Comparison of ENCODE assay signal across 1 cellular context in genomic region chr11:47305734-47306483, GRCh38.
TF ChIP-seq lines count a peak whose summit lies in the region.

No MANE protein-coding gene starts in this region.

TF ChIP-seq in IMR-90, 13 proteins besides CTCF, POLR2A, EP300 and RAD21:
- TF ChIP-seq RFX5 (IDR thresholded peaks at IDR 0.05; ENCODE audit: low read depth, low read length) (no peak), RCOR1 (IDR thresholded peaks at IDR 0.05; ENCODE audit: insufficient replicate concordance, low read length) (no peak), NFE2L2 (IDR thresholded peaks at IDR 0.05; ENCODE audit: low read depth, low read length) (no peak), FOS (IDR thresholded peaks at IDR 0.05; ENCODE audit: low read depth, low read length) (no peak), MAZ (IDR thresholded peaks at IDR 0.05; ENCODE audit: borderline replicate concordance, low read depth, low read length) (no peak), MAFK (IDR thresholded peaks at IDR 0.05; ENCODE audit: low read depth, low read length) (no peak), CHD1 (IDR thresholded peaks at IDR 0.05; ENCODE audit: low read depth, low read length) (no peak), CEBPB (IDR thresholded peaks at IDR 0.05; ENCODE audit: low read depth, low read length) (no peak), BHLHE40 (IDR thresholded peaks at IDR 0.05; ENCODE audit: low read depth, low read length) (no peak), MXI1 (IDR thresholded peaks at IDR 0.05; ENCODE audit: borderline replicate concordance, low read depth, low read length) (no peak), SMC3 (IDR thresholded peaks at IDR 0.05; ENCODE audit: low read depth, low read length) (no peak)
- TF ChIP-seq, protein P1, sequence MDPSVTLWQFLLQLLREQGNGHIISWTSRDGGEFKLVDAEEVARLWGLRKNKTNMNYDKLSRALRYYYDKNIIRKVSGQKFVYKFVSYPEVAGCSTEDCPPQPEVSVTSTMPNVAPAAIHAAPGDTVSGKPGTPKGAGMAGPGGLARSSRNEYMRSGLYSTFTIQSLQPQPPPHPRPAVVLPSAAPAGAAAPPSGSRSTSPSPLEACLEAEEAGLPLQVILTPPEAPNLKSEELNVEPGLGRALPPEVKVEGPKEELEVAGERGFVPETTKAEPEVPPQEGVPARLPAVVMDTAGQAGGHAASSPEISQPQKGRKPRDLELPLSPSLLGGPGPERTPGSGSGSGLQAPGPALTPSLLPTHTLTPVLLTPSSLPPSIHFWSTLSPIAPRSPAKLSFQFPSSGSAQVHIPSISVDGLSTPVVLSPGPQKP (IDR thresholded peaks at IDR 0.05; ENCODE audit: borderline replicate concordance, low read depth, low read length): no peak
- TF ChIP-seq, protein P2, sequence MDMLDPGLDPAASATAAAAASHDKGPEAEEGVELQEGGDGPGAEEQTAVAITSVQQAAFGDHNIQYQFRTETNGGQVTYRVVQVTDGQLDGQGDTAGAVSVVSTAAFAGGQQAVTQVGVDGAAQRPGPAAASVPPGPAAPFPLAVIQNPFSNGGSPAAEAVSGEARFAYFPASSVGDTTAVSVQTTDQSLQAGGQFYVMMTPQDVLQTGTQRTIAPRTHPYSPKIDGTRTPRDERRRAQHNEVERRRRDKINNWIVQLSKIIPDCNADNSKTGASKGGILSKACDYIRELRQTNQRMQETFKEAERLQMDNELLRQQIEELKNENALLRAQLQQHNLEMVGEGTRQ (IDR thresholded peaks at IDR 0.05; ENCODE audit: low read depth, low read length): no peak
